1 cellular context compared by ENCODE assay signal in the genomic region with DNA sequence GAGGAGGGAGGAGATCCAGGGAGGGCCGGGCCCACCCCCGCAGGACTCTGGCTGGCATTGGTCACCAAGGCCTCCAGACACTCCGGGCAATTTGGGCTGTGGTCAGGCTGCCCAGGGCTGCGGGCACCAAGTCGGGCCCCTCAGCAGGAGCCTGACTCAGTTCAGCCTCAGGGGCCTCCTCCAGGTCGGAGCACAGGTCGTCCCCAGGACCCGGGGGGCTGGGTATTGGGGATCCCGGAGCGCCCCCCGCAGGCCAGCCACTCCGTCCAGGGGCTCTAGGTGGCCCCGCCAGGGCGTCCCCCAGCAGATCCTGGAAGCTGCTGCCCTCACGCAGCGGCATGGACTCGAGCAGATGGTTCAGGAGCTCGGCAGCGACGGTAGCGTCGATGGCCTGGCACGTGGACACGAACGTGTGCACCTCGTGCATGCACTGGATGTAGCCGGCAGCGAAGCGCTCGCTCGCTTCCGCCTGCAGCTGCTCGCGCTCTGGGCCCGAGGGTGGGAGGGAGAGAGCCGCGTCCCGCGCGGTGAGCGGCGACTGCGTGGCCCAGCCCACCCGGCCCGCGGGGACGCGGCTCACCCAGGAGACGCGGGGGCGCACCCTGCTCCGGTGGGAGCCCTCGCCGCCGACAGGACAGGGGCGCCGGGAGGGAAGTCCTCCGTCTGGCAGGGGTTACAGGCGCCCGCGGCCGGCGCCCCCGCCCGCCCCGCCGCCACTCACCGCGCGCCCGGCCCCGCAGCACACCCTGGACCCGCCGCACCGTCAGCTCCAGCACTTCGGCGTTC.
TF ChIP-seq lines count a peak whose summit lies in the region.

No MANE protein-coding gene starts in this region.

TF ChIP-seq in WTC11, 78 proteins besides CTCF, POLR2A, EP300 and RAD21 (continued from another document):
- TF ChIP-seq, protein P1, sequence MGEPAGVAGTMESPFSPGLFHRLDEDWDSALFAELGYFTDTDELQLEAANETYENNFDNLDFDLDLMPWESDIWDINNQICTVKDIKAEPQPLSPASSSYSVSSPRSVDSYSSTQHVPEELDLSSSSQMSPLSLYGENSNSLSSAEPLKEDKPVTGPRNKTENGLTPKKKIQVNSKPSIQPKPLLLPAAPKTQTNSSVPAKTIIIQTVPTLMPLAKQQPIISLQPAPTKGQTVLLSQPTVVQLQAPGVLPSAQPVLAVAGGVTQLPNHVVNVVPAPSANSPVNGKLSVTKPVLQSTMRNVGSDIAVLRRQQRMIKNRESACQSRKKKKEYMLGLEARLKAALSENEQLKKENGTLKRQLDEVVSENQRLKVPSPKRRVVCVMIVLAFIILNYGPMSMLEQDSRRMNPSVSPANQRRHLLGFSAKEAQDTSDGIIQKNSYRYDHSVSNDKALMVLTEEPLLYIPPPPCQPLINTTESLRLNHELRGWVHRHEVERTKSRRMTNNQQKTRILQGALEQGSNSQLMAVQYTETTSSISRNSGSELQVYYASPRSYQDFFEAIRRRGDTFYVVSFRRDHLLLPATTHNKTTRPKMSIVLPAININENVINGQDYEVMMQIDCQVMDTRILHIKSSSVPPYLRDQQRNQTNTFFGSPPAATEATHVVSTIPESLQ (CRISPR knock-in tag; IDR thresholded peaks at IDR 0.05) = peak; percentile 92; the same call in 1 of the 2 replicates
